22 cellular contexts compared by ENCODE assay signal in the genomic region with DNA sequence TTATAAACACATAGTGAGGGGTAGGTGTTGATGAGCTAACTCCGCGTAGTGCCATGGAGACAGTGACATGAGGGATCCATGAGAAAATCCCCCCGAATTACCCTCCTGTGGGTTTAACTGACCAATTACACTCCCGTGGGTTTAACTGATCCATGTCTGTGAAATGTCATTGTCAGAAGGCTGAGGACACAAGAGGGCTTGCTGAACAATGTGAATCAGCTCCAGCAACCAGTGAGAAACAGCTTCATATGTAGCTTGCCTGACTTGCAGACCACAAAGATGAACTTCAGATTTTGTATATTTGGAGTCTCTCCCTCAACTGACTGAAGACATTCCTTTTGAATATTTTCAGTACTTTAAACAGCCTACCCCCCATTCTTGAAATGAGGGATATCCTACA.
DNase-seq lines count a peak whose midpoint lies in the region; ATAC-seq and TF ChIP-seq lines count a peak whose summit lies in the region.
"Had no signal": no experiment of that assay in that cellular context is flagged by ENCODE, and none has a peak within 500 bp of the region (broad histone marks: within the 10 kb centered on the region; RNA-seq: fewer than 3 reads in every experiment).

No MANE protein-coding gene starts in this region.

- H3K4me3 Mint-ChIP-seq in chondrocyte (ENCODE audit: unreplicated experiment) (no peak overlapping the region), GM23338 (no peak overlapping the region)
- H3K4me3 Mint-ChIP-seq in activated naive CD4-positive, alpha-beta T cell treated with anti-CD3 and anti-CD28 coated beads, Interleukin-2, amount 10 ng/mL, durations not matched to agents 7 days and 5 days = no peak overlapping the region
- H3K4me3 Mint-ChIP-seq: CD14-positive monocyte had no signal

- no peaks in the 10 kb centered on the region for H3K9me2 ChIP-seq in GM23338 (ENCODE audit: insufficient read depth)

- no peaks in the 10 kb centered on the region for H3K79me2 ChIP-seq in GM23338 (replicated peaks; ENCODE audit: insufficient read depth)

- H3K27ac Mint-ChIP-seq in chondrocyte (ENCODE audit: unreplicated experiment) (peak overlapping the region; percentile 45), GM23338 (no peak overlapping the region)
- H3K27ac Mint-ChIP-seq in activated naive CD4-positive, alpha-beta T cell treated with anti-CD3 and anti-CD28 coated beads, Interleukin-2, amount 10 ng/mL, durations not matched to agents 7 days and 5 days = no peak overlapping the region

- H3K27me3 ChIP-seq in GM23338 (ENCODE audit: insufficient read depth) = no peaks in the 10 kb centered on the region

- no peak overlapping the region for H2AFZ ChIP-seq in GM23338

- H3K4me2 ChIP-seq in GM23338 = no peak overlapping the region

- no peaks in the 10 kb centered on the region for H3K4me1 ChIP-seq in GM23338 (ENCODE audit: insufficient read depth)

- H3K27me3 Mint-ChIP-seq in chondrocyte (ENCODE audit: low read depth) (no peaks in the 10 kb centered on the region), GM23338 (ENCODE audit: insufficient read depth, low read depth, poor library complexity) (peaks cover 4% of the 10 kb centered on the region)
- no peaks in the 10 kb centered on the region for H3K27me3 Mint-ChIP-seq in activated naive CD4-positive, alpha-beta T cell treated with anti-CD3 and anti-CD28 coated beads, Interleukin-2, amount 10 ng/mL, durations not matched to agents 7 days and 5 days

- H3K4me3 ChIP-seq in AG10803 (ENCODE audit: low read length) = no peak overlapping the region
- no peak overlapping the region for H3K4me3 ChIP-seq in GM23338

- CTCF ChIA-PET in activated naive CD4-positive, alpha-beta T cell treated with anti-CD3 and anti-CD28 coated beads, Interleukin-2, amount 10 ng/mL, durations not matched to agents 7 days and 5 days (lab: Charles Lee) = no interaction called here

- no peak overlapping the region for H3K27ac ChIP-seq in GM23338 (ENCODE audit: low read depth)
- H3K27ac ChIP-seq: RWPE1 had no signal

- H3K9me3 Mint-ChIP-seq in chondrocyte (ENCODE audit: low read depth) (no peaks in the 10 kb centered on the region), GM23338 (no peaks in the 10 kb centered on the region)
- no peaks in the 10 kb centered on the region for H3K9me3 Mint-ChIP-seq in activated naive CD4-positive, alpha-beta T cell treated with anti-CD3 and anti-CD28 coated beads, Interleukin-2, amount 10 ng/mL, durations not matched to agents 7 days and 5 days

- H3F3A ChIP-seq in GM23338 (replicated peaks; ENCODE audit: low read depth) = no peaks in the 10 kb centered on the region

- H4K20me1 ChIP-seq in GM23338 (replicated peaks; ENCODE audit: insufficient read depth) = no peaks in the 10 kb centered on the region

- peak; percentile 87 for DNase-seq in AG10803 (ENCODE audit: low read depth)
- DNase-seq in chondrocyte (ENCODE audit: low spot score) = no peak
- DNase-seq in sciatic nerve (ENCODE audit: low spot score) = no peak
- DNase-seq in GM23338 (ENCODE audit: low spot score) = no peak
- no peak for DNase-seq in epidermal melanocyte (ENCODE audit: insufficient read length, low spot score)
- no peak for DNase-seq in activated naive CD4-positive, alpha-beta T cell treated with anti-CD3 and anti-CD28 coated beads, Interleukin-2, amount 10 ng/mL, durations not matched to agents 7 days and 5 days
- DNase-seq: AML-193, DMS 273 treated with DMSO at 0.1 percent for 48 hours, GF-D8, HCEC 1CT, KBM-7, MV-4-11, NCI-H1417, NCI-H1930, NCI-H2171, NCI-H446 treated with DMSO at 0.1 percent for 48 hours, NCI-H748 treated with DMSO at 0.1 percent for 48 hours, PC-3 had no signal

- H3K4me1 Mint-ChIP-seq in chondrocyte (ENCODE audit: low read depth) (peaks cover 27% of the 10 kb centered on the region), GM23338 (no peaks in the 10 kb centered on the region)
- no peaks in the 10 kb centered on the region for H3K4me1 Mint-ChIP-seq in activated naive CD4-positive, alpha-beta T cell treated with anti-CD3 and anti-CD28 coated beads, Interleukin-2, amount 10 ng/mL, durations not matched to agents 7 days and 5 days
- H3K4me1 Mint-ChIP-seq: CD14-positive monocyte had no signal

- no peaks in the 10 kb centered on the region for H3K36me3 ChIP-seq in GM23338 (ENCODE audit: insufficient read depth)

- H3K36me3 Mint-ChIP-seq in chondrocyte (ENCODE audit: low read depth) = peaks cover 74% of the 10 kb centered on the region
- no peaks in the 10 kb centered on the region for H3K36me3 Mint-ChIP-seq in GM23338 (ENCODE audit: low read depth)
- no peaks in the 10 kb centered on the region for H3K36me3 Mint-ChIP-seq in activated naive CD4-positive, alpha-beta T cell treated with anti-CD3 and anti-CD28 coated beads, Interleukin-2, amount 10 ng/mL, durations not matched to agents 7 days and 5 days
- H3K36me3 Mint-ChIP-seq: CD14-positive monocyte had no signal

- intact Hi-C loops in sciatic nerve (cut with DNase I) = no loop called here

- TF ChIP-seq CTCF in AG10803 (conservative IDR thresholded peaks at IDR 0.05; ENCODE audit: low read length) = no peak
- TF ChIP-seq CTCF in chondrocyte (IDR thresholded peaks at IDR 0.05) = no peak
- TF ChIP-seq CTCF in GM23338 (conservative IDR thresholded peaks at IDR 0.05; ENCODE audit: low read depth in 2 of 2) = no peak

- ATAC-seq in HG02610 (IDR thresholded peaks at IDR 0.05; ENCODE audit: unreplicated experiment) (peak; percentile 30), sciatic nerve (peak; percentile 10), GM23338 (no peak), GM19463 (IDR thresholded peaks at IDR 0.05; ENCODE audit: unreplicated experiment) (no peak)
- ATAC-seq: PC-3 had no signal

TF ChIP-seq in GM23338, 12 proteins besides CTCF, POLR2A, EP300 and RAD21 (continues in another document):
- no peak for TF ChIP-seq EZH2phosphoT487 (IDR thresholded peaks at IDR 0.05; ENCODE audit: unreplicated experiment)
- no peak for TF ChIP-seq JUNB (IDR thresholded peaks at IDR 0.05; ENCODE audit: unreplicated experiment)
- TF ChIP-seq, protein P1, sequence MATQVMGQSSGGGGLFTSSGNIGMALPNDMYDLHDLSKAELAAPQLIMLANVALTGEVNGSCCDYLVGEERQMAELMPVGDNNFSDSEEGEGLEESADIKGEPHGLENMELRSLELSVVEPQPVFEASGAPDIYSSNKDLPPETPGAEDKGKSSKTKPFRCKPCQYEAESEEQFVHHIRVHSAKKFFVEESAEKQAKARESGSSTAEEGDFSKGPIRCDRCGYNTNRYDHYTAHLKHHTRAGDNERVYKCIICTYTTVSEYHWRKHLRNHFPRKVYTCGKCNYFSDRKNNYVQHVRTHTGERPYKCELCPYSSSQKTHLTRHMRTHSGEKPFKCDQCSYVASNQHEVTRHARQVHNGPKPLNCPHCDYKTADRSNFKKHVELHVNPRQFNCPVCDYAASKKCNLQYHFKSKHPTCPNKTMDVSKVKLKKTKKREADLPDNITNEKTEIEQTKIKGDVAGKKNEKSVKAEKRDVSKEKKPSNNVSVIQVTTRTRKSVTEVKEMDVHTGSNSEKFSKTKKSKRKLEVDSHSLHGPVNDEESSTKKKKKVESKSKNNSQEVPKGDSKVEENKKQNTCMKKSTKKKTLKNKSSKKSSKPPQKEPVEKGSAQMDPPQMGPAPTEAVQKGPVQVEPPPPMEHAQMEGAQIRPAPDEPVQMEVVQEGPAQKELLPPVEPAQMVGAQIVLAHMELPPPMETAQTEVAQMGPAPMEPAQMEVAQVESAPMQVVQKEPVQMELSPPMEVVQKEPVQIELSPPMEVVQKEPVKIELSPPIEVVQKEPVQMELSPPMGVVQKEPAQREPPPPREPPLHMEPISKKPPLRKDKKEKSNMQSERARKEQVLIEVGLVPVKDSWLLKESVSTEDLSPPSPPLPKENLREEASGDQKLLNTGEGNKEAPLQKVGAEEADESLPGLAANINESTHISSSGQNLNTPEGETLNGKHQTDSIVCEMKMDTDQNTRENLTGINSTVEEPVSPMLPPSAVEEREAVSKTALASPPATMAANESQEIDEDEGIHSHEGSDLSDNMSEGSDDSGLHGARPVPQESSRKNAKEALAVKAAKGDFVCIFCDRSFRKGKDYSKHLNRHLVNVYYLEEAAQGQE (IDR thresholded peaks at IDR 0.05; ENCODE audit: unreplicated experiment) = no peak
- no peak for TF ChIP-seq EZH2 (IDR thresholded peaks at IDR 0.05; ENCODE audit: low read depth, unreplicated experiment)
- no peak for TF ChIP-seq POLR2AphosphoS5 (IDR thresholded peaks at IDR 0.05; ENCODE audit: low read depth)
- no peak for TF ChIP-seq STAT1 (IDR thresholded peaks at IDR 0.05; ENCODE audit: unreplicated experiment)
- no peak for TF ChIP-seq CREB1 (CRISPR knock-in tag; IDR thresholded peaks at IDR 0.05; ENCODE audit: low read depth)

Comparison
In these comparisons a context has a peak if more than half of its experiments do, and no peak if none do; other contexts are left out.
1. ATAC-seq: peak in HG02610 (single experiment) and sciatic nerve (single experiment); none in GM23338 (single experiment) and GM19463 (single experiment).